Comparison of ENCODE assay signal across 1 cellular context in the genomic region with DNA sequence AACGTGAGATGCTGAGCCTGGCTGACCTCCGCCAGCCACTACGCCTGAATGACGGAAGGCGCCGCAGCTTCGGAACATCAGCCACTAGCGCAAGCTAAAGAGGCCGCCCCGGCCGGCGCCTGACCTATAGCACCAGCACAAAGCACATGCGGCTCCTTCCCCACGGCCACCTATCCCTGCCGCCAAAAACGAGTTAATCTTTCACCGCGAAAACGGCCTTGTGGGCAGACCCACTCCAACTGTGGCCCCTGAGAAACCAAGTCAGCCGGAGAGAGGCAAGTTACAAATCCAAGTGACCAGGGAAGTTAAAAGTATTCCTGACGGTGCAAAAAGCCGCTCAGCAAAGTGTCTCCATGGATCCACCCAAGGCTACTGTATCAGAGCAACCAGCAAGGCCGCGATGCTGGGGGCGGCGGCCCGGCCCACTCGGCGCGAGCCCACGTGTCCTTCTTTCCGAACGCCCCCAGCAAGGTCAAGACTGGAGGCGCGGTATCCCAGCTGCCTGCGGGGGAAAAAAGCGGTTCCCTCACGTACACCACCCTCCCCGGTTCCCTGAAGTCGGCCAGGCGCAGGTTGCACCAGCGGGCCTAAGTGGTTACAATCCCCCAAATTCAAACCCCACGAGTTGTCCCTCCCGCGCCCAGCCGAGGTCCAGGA.
TF ChIP-seq lines count a peak whose summit lies in the region.

No MANE protein-coding gene starts in this region.

TF ChIP-seq in SK-N-SH, 30 proteins besides CTCF, POLR2A, EP300 and RAD21 (continued from another document):
- peak; percentile 75; the same call in 1 of the 2 replicates for TF ChIP-seq MXI1 (IDR thresholded peaks at IDR 0.05; ENCODE audit: low read depth, low read length)
- no peak for TF ChIP-seq NFIC (IDR thresholded peaks at IDR 0.05; ENCODE audit: borderline replicate concordance)
